Comparison of ENCODE assay signal across 8 cellular contexts in the genomic region with DNA sequence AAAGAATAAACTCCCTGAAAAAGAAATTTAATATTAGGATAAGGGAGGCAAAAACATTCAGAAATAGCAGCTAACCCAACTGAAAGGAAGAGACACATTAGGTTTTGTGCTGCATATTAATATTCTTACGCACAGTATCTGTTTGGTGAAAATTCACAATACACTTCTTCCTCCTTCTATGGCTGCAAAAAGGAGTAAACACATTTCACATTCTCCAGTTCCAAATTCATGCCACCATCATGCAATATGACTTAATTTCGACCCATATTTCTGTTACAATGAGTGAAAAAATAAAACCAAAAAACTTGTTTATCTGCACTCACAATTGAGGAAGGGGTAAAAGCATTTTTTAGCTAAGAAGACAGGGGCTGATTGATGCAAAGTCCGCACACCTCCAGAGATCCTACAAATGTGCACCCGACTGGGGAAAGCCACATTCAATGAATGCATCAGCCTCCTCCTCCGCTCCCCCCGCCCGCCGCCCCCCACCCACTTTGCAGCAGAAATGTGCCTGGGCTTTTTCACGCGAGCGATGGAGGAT. TPM values are rescaled to one million over a fixed set of nuclear protein-coding genes. Genes with fewer than 3 reads are reported as not detected.
DNase-seq lines count a peak whose midpoint lies in the region; ATAC-seq and TF ChIP-seq lines count a peak whose summit lies in the region.

No MANE protein-coding gene starts in this region.

- peak overlapping the region; percentile 92 for H3K4me2 ChIP-seq in OCI-LY1 (ENCODE audit: low read length)

- peak; percentile 2 for DNase-seq in DMS79 treated with DMSO at 0.1 percent for 48 hours (lab: John Stamatoyannopoulos, UW)
- no peak for DNase-seq in DMS79 (lab: John Stamatoyannopoulos, UW)
- DNase-seq in dorsolateral prefrontal cortex, result no peak
- no peak for DNase-seq in nephron progenitor cell
- no peak for DNase-seq in DMS 273 treated with DMSO at 0.1 percent for 48 hours (lab: John Stamatoyannopoulos, UW)

- no peaks in the 10 kb centered on the region for H3F3A ChIP-seq in OCI-LY1 (ENCODE audit: insufficient read depth, low read length)

- H3K27me3 ChIP-seq in OCI-LY1 (ENCODE audit: insufficient read depth, low read length) (no peaks in the 10 kb centered on the region), dorsolateral prefrontal cortex (no peaks in the 10 kb centered on the region)

- no peak for ATAC-seq in HG03095 (IDR thresholded peaks at IDR 0.05; ENCODE audit: unreplicated experiment)
- ATAC-seq in GM18520 (IDR thresholded peaks at IDR 0.05; ENCODE audit: unreplicated experiment), result no peak

- peaks cover 50% of the 10 kb centered on the region for H3K4me1 Mint-ChIP-seq in nephron progenitor cell

- peaks cover 32% of the 10 kb centered on the region for H3K4me1 ChIP-seq in OCI-LY1 (ENCODE audit: insufficient read depth, low read length, severe bottlenecking)

- H3K36me3 Mint-ChIP-seq in nephron progenitor cell (ENCODE audit: low read depth), result peaks cover 32% of the 10 kb centered on the region

- no peaks in the 10 kb centered on the region for H4K20me1 ChIP-seq in OCI-LY1 (ENCODE audit: insufficient read depth, low read length)

- H3K36me3 ChIP-seq in OCI-LY1 (ENCODE audit: insufficient read depth, low read length), result peaks cover 10% of the 10 kb centered on the region

- H3K4me3 ChIP-seq in OCI-LY1 (ENCODE audit: low read depth, low read length, poor library complexity, severe bottlenecking), result peak overlapping the region; percentile 84
- peak overlapping the region; percentile 35 to 85 (median 75) for H3K4me3 ChIP-seq in dorsolateral prefrontal cortex

- no peaks in the 10 kb centered on the region for H3K9me2 ChIP-seq in OCI-LY1 (ENCODE audit: low read depth, low read length)

- H3K27me3 Mint-ChIP-seq in nephron progenitor cell (ENCODE audit: low read depth, poor library complexity), result no peaks in the 10 kb centered on the region

- peaks cover 2% of the 10 kb centered on the region; the same call in 1 of the 2 replicates for H3K9me3 ChIP-seq in OCI-LY1 (ENCODE audit: low read length)

- peak overlapping the region; percentile 94 for H3K27ac Mint-ChIP-seq in nephron progenitor cell

- no peak overlapping the region for H2AFZ ChIP-seq in OCI-LY1 (ENCODE audit: low read length)

- peaks cover 26% of the 10 kb centered on the region for H3K9me3 Mint-ChIP-seq in nephron progenitor cell

- peak overlapping the region; percentile 99 for H3K4me3 Mint-ChIP-seq in nephron progenitor cell

- H3K27ac ChIP-seq in OCI-LY1 (ENCODE audit: low read depth, low read length, poor library complexity, severe bottlenecking), result peak overlapping the region; percentile 73
- H3K27ac ChIP-seq in dorsolateral prefrontal cortex, result peak overlapping the region in 58 of 59 donors; percentile 16 to 97 (median 92)

- H3K79me2 ChIP-seq in OCI-LY1 (ENCODE audit: insufficient read depth, low read length), result peaks cover 58% of the 10 kb centered on the region

- intact Hi-C loops in dorsolateral prefrontal cortex (cut with DNase I), result loop anchor here in 1 of 2 donors (5.0 to 10.0 kb wide), 2 partner anchors 182 to 250 kb away; a partner anchor contains a TSS

- TF ChIP-seq CTCF in OCI-LY1 (IDR thresholded peaks at IDR 0.05; ENCODE audit: low read length), result no peak
- TF ChIP-seq CTCF in dorsolateral prefrontal cortex (IDR thresholded peaks at IDR 0.05 in 54 of 56, conservative IDR thresholded peaks at IDR 0.05 in 2 of 56; ENCODE audit: low read depth in 1 of 56, partially characterized antibody in 56 of 56), result peak in 2 of 56 donors; percentile 10 to 11
- no peak for TF ChIP-seq CTCF in nephron progenitor cell (IDR thresholded peaks at IDR 0.05)

- H3K9ac ChIP-seq in OCI-LY1 (ENCODE audit: low read length), result peak overlapping the region; percentile 96

RNA-seq across cellular contexts. Expression of a gene that starts 1.0 kb away (rescaled TPM):
- total RNA-seq in dorsolateral prefrontal cortex, result 10 to 100 TPM; 17.9 to 38.0 (median 26.5) TPM
